Comparison of ENCODE assay signal across 1 cellular context in genomic region chr7:131745645-131746248, GRCh38.
TF ChIP-seq lines count a peak whose summit lies in the region.

No MANE protein-coding gene starts in this region.

TF ChIP-seq in K562, 482 proteins besides CTCF, POLR2A, EP300 and RAD21 (continued from another document):
- peak in 1 of 2 experiments; percentile 72 for TF ChIP-seq AFF1 (IDR thresholded peaks at IDR 0.05; ENCODE audit: low read depth in 1 of 2, partially characterized antibody in 2 of 2)
- TF ChIP-seq MIER1 (IDR thresholded peaks at IDR 0.05; ENCODE audit: low read depth), result peak; percentile 93
TF ChIP-seq in K562: peak in this region for 4.
